ENCODE assay signal across 1 cellular context in genomic region chr20:35771689-35772562, GRCh38.
TF ChIP-seq lines count a peak whose summit lies in the region.

PHF20 (plus strand) TSS chr20:35772015; CDS start chr20:35801523, 29,508 bp downstream.

TF ChIP-seq in GM23338, 12 proteins besides CTCF, POLR2A, EP300 and RAD21 (continued from another document):
- TF ChIP-seq ZNF462 (CRISPR knock-in tag; IDR thresholded peaks at IDR 0.05): no peak
